2 cellular contexts compared by ENCODE assay signal in genomic region chr5:67974054-67974453, GRCh38.
TF ChIP-seq lines count a peak whose summit lies in the region.

No MANE protein-coding gene starts in this region.

TF ChIP-seq in liver, 16 proteins besides CTCF, POLR2A, EP300 and RAD21 (continued from another document):
- TF ChIP-seq HNF4G (IDR thresholded peaks at IDR 0.05) (no peak), HNF4A (conservative IDR thresholded peaks at IDR 0.05) (peak; percentile 45 to 68), GABPA (IDR thresholded peaks at IDR 0.05 in 1 of 2, conservative IDR thresholded peaks at IDR 0.05 in 1 of 2) (no peak), EGR1 (IDR thresholded peaks at IDR 0.05; ENCODE audit: low read depth in 2 of 2) (no peak), NR2F2 (IDR thresholded peaks at IDR 0.05) (no peak), ZBTB33 (IDR thresholded peaks at IDR 0.05) (peak; percentile 36), RXRA (IDR thresholded peaks at IDR 0.05) (peak; percentile 19 to 48), TAF1 (conservative IDR thresholded peaks at IDR 0.05) (no peak), MAX (IDR thresholded peaks at IDR 0.05) (peak; percentile 55), FOXA1 (IDR thresholded peaks at IDR 0.05) (peak; percentile 16), YY1 (IDR thresholded peaks at IDR 0.05) (peak; percentile 64), SP1 (IDR thresholded peaks at IDR 0.05) (no peak), JUND (IDR thresholded peaks at IDR 0.05) (no peak), FOXA2 (IDR thresholded peaks at IDR 0.05) (peak; percentile 7), REST (IDR thresholded peaks at IDR 0.05) (no peak)

TF ChIP-seq in HepG2, 621 proteins besides CTCF, POLR2A, EP300 and RAD21 (continued from another document):
- no peak for TF ChIP-seq PRDM15 (CRISPR knock-in tag; IDR thresholded peaks at IDR 0.05)
- no peak for TF ChIP-seq ZNF552 (CRISPR knock-in tag; IDR thresholded peaks at IDR 0.05; ENCODE audit: borderline replicate concordance)
- TF ChIP-seq ZNF704 (CRISPR knock-in tag; IDR thresholded peaks at IDR 0.05; ENCODE audit: borderline replicate concordance), result no peak
- TF ChIP-seq WIZ (CRISPR knock-in tag; IDR thresholded peaks at IDR 0.05), result no peak
- no peak for TF ChIP-seq NR3C1 (CRISPR knock-in tag; IDR thresholded peaks at IDR 0.05)
- no peak for TF ChIP-seq FOXP1 (IDR thresholded peaks at IDR 0.05)
- no peak for TF ChIP-seq FOXP1 (CRISPR knock-in tag; IDR thresholded peaks at IDR 0.05)
- TF ChIP-seq BHLHE40 (IDR thresholded peaks at IDR 0.05; ENCODE audit: low read length), result no peak
- no peak for TF ChIP-seq SIN3A (IDR thresholded peaks at IDR 0.05; ENCODE audit: borderline replicate concordance, low read depth, low read length)
- no peak for TF ChIP-seq MYPOP (CRISPR knock-in tag; IDR thresholded peaks at IDR 0.05)
- no peak for TF ChIP-seq DDIT3 (CRISPR knock-in tag; IDR thresholded peaks at IDR 0.05)
- no peak for TF ChIP-seq CREBL2 (CRISPR knock-in tag; IDR thresholded peaks at IDR 0.05; ENCODE audit: borderline replicate concordance)
- TF ChIP-seq CEBPB (IDR thresholded peaks at IDR 0.05; ENCODE audit: borderline replicate concordance, low read depth, low read length), result no peak
- TF ChIP-seq ZNF407 (CRISPR knock-in tag; IDR thresholded peaks at IDR 0.05; ENCODE audit: not compliant biosample characterization), result no peak
- TF ChIP-seq KDM4B (CRISPR knock-in tag; IDR thresholded peaks at IDR 0.05), result no peak
- no peak for TF ChIP-seq ARID2 (CRISPR knock-in tag; IDR thresholded peaks at IDR 0.05; ENCODE audit: borderline replicate concordance)
TF ChIP-seq in HepG2: peak in this region for 0.
